Comparison of ENCODE assay signal across 17 cellular contexts in genomic region chr2:227860116-227860724, GRCh38. TPM values are rescaled to one million over a fixed set of nuclear protein-coding genes. Genes with fewer than 3 reads are reported as not detected.
DNase-seq lines count a peak whose midpoint lies in the region; ATAC-seq, FAIRE-seq and TF ChIP-seq lines count a peak whose summit lies in the region.
"Had no signal": no experiment of that assay in that cellular context is flagged by ENCODE, and none has a peak within 500 bp of the region (broad histone marks: within the 10 kb centered on the region; RNA-seq: fewer than 3 reads in every experiment).

No MANE protein-coding gene starts in this region.

- POLR2A ChIA-PET in MCF 10A (lab: Yijun Ruan, JAX): interaction anchor here (0.7 to 6.0 kb wide), 4 partner anchors 43 to 1939 kb away, joined by 3 to 75 read pairs (median 4); no protein-coding TSS in a partner anchor

- H3K4me1 ChIP-seq in GM23338 (ENCODE audit: insufficient read depth): peaks cover 18% of the 10 kb centered on the region
- peaks cover 7% of the 10 kb centered on the region for H3K4me1 ChIP-seq in right cardiac atrium (ENCODE audit: control insufficient read depth, insufficient read depth, low read length)
- no peaks in the 10 kb centered on the region for H3K4me1 ChIP-seq in prostate gland (replicated peaks)
- H3K4me1 ChIP-seq: lower lobe of right lung, vagina had no signal

- no peak overlapping the region for H3K4me2 ChIP-seq in GM23338

- TF ChIP-seq CTCF in GM23338 (conservative IDR thresholded peaks at IDR 0.05; ENCODE audit: low read depth in 2 of 2): no peak
- TF ChIP-seq CTCF in MCF 10A (IDR thresholded peaks at IDR 0.05; ENCODE audit: unreplicated experiment): no peak
- no peak for TF ChIP-seq CTCF in prostate gland (IDR thresholded peaks at IDR 0.05)
- TF ChIP-seq CTCF in D721Med (IDR thresholded peaks at IDR 0.05; ENCODE audit: insufficient read depth, missing control alignments): no peak

- BruUV-seq in MCF 10A (replicated peaks; lab: Mats Ljungman, UMichigan): no TSS peak

- DNase-seq in GM23338 (ENCODE audit: low spot score) (no peak), MCF 10A (ENCODE audit: unreplicated experiment) (no peak), right cardiac atrium (peak; percentile 60 to 83 (median 62)), prostate gland (ENCODE audit: low spot score) (peak; percentile 36), DMS114 treated with DMSO at 0.1 percent for 48 hours (lab: John Stamatoyannopoulos, UW; ENCODE audit: unreplicated experiment) (no peak), D721Med (ENCODE audit: insufficient read length, low spot score) (no peak), LoVo (ENCODE audit: low spot score) (no peak)
- DNase-seq: activated CD4-positive, alpha-beta T cell treated with anti-CD3 and anti-CD28 coated beads, Interleukin-2, amount 10 ng/mL, durations not matched to agents 24 days and 14 days; lower lobe of right lung; NCI-H1417 treated with DMSO at 0.1 percent for 48 hours had no signal

- TF ChIP-seq POLR2A in prostate gland (IDR thresholded peaks at IDR 0.05): no peak

- H3K36me3 Mint-ChIP-seq in GM23338 (ENCODE audit: low read depth): no peaks in the 10 kb centered on the region
- H3K36me3 Mint-ChIP-seq in MCF 10A (ENCODE audit: insufficient read depth, unreplicated experiment): no peaks in the 10 kb centered on the region
- H3K36me3 Mint-ChIP-seq: IgD-negative memory B cell had no signal

- no peak for ATAC-seq in GM23338
- ATAC-seq in right cardiac atrium: peak; percentile 50 to 52
- ATAC-seq in GM18907 (IDR thresholded peaks at IDR 0.05; ENCODE audit: unreplicated experiment): no peak
- ATAC-seq: lower lobe of right lung, Panc1 had no signal

- H3K9me3 Mint-ChIP-seq in GM23338 (no peaks in the 10 kb centered on the region), MCF 10A (ENCODE audit: unreplicated experiment) (no peaks in the 10 kb centered on the region)
- H3K9me3 Mint-ChIP-seq: activated CD4-positive, alpha-beta T cell treated with anti-CD3 and anti-CD28 coated beads, Interleukin-2, amount 10 ng/mL, durations not matched to agents 24 days and 14 days; IgD-negative memory B cell; T-helper 1 cell treated with Interleukin-12 subunit alpha and Interleukin-12 subunit beta and Interleukin-4 antibody, amounts not matched to agents 30 μg/mL and 1 μg/mL, for 36 hours had no signal

- H2AFZ ChIP-seq in GM23338: 0 out of 2 replicates have a peak overlapping the region, but pooled peaks have one; percentile 14

- H4K20me1 ChIP-seq in GM23338 (replicated peaks; ENCODE audit: insufficient read depth): no peaks in the 10 kb centered on the region

- FAIRE-seq in D721Med (lab: Jason Lieb, UNC): no peak

- H3K4me3 Mint-ChIP-seq in GM23338 (no peak overlapping the region), MCF 10A (ENCODE audit: unreplicated experiment) (no peak overlapping the region)
- H3K4me3 Mint-ChIP-seq: activated CD4-positive, alpha-beta T cell treated with anti-CD3 and anti-CD28 coated beads, Interleukin-2, amount 10 ng/mL, durations not matched to agents 24 days and 14 days; IgD-negative memory B cell; T-helper 1 cell treated with Interleukin-12 subunit alpha and Interleukin-12 subunit beta and Interleukin-4 antibody, amounts not matched to agents 30 μg/mL and 1 μg/mL, for 36 hours had no signal

- H3K36me3 ChIP-seq in GM23338 (ENCODE audit: insufficient read depth) (no peaks in the 10 kb centered on the region), prostate gland (no peaks in the 10 kb centered on the region)
- H3K36me3 ChIP-seq: lower lobe of right lung, vagina had no signal

- no peaks in the 10 kb centered on the region for H3F3A ChIP-seq in GM23338 (replicated peaks; ENCODE audit: low read depth)

- CTCF ChIA-PET in MCF 10A (lab: Yijun Ruan, JAX): interaction anchor here (0.7 to 4.0 kb wide), 10 partner anchors 14 to 358 kb away, joined by 3 to 36 read pairs (median 6); no protein-coding TSS in a partner anchor

- WGBS in right cardiac atrium: 64% methylated on average over 7 of the region's 7 CpGs
- WGBS in prostate gland: 59% methylated on average over 7 of the region's 7 CpGs

- H3K27ac ChIP-seq in GM23338 (ENCODE audit: low read depth) (no peak overlapping the region), right cardiac atrium (ENCODE audit: low read length) (no peak overlapping the region), prostate gland (no peak overlapping the region)
- H3K27ac ChIP-seq: lower lobe of right lung, vagina had no signal

- H3K4me3 ChIP-seq in GM23338: no peak overlapping the region
- no peak overlapping the region for H3K4me3 ChIP-seq in right cardiac atrium (ENCODE audit: low read length)
- no peak overlapping the region for H3K4me3 ChIP-seq in prostate gland
- H3K4me3 ChIP-seq: lower lobe of right lung, vagina had no signal

- H3K9me3 ChIP-seq in right cardiac atrium (ENCODE audit: control insufficient read depth, low read length) (no peaks in the 10 kb centered on the region), prostate gland (no peaks in the 10 kb centered on the region)
- H3K9me3 ChIP-seq: lower lobe of right lung, vagina had no signal

- H3K4me1 Mint-ChIP-seq in GM23338 (peaks cover 17% of the 10 kb centered on the region), MCF 10A (ENCODE audit: insufficient read depth, unreplicated experiment) (peaks cover 46% of the 10 kb centered on the region)
- H3K4me1 Mint-ChIP-seq: activated CD4-positive, alpha-beta T cell treated with anti-CD3 and anti-CD28 coated beads, Interleukin-2, amount 10 ng/mL, durations not matched to agents 24 days and 14 days; IgD-negative memory B cell had no signal

- H3K27me3 ChIP-seq in GM23338 (ENCODE audit: insufficient read depth) (no peaks in the 10 kb centered on the region), right cardiac atrium (ENCODE audit: control insufficient read depth, insufficient read depth) (no peaks in the 10 kb centered on the region), prostate gland (replicated peaks; ENCODE audit: insufficient read depth) (no peaks in the 10 kb centered on the region)
- H3K27me3 ChIP-seq: vagina had no signal

- intact Hi-C loops in MCF 10A (cut with micrococcal nuclease): no loop called here
- intact Hi-C loops in right cardiac atrium (cut with DNase I): no loop called here
- intact Hi-C loops in prostate gland (cut with DNase I): no loop called here

- H3K27me3 Mint-ChIP-seq in GM23338 (ENCODE audit: insufficient read depth, low read depth, poor library complexity) (peaks cover 1% of the 10 kb centered on the region), MCF 10A (ENCODE audit: insufficient read depth, unreplicated experiment) (no peaks in the 10 kb centered on the region)
- H3K27me3 Mint-ChIP-seq: activated CD4-positive, alpha-beta T cell treated with anti-CD3 and anti-CD28 coated beads, Interleukin-2, amount 10 ng/mL, durations not matched to agents 24 days and 14 days had no signal

- no peaks in the 10 kb centered on the region for H3K9me2 ChIP-seq in GM23338 (ENCODE audit: insufficient read depth)

- H3K27ac Mint-ChIP-seq in GM23338 (no peak overlapping the region), MCF 10A (ENCODE audit: low read depth, unreplicated experiment) (peak overlapping the region; percentile 8)
- H3K27ac Mint-ChIP-seq: activated CD4-positive, alpha-beta T cell treated with anti-CD3 and anti-CD28 coated beads, Interleukin-2, amount 10 ng/mL, durations not matched to agents 24 days and 14 days; IgD-negative memory B cell; T-helper 1 cell treated with Interleukin-12 subunit alpha and Interleukin-12 subunit beta and Interleukin-4 antibody, amounts not matched to agents 30 μg/mL and 1 μg/mL, for 36 hours had no signal

- no peaks in the 10 kb centered on the region for H3K79me2 ChIP-seq in GM23338 (replicated peaks; ENCODE audit: insufficient read depth)

TF ChIP-seq in GM23338, 12 proteins besides CTCF, POLR2A, EP300 and RAD21 (continues in another document):
- TF ChIP-seq ETS1 (IDR thresholded peaks at IDR 0.05) (no peak), ZNF331 (CRISPR knock-in tag; IDR thresholded peaks at IDR 0.05; ENCODE audit: low read depth) (no peak), EZH2 (IDR thresholded peaks at IDR 0.05; ENCODE audit: low read depth, unreplicated experiment) (no peak), JUNB (IDR thresholded peaks at IDR 0.05; ENCODE audit: unreplicated experiment) (no peak)

RNA-seq across cellular contexts. Expression of gene DAW1, which starts 11.2 kb away (rescaled TPM):
- total RNA-seq in GM23338 (2014; rRNA removed; shearing (Covaris generic)): 0.47 and 2.0 TPM in 2 replicates
- polyA plus RNA-seq in GM23338 (2016; fragmentation: Nextera tagmentation; extraction: Ambion mirVana): 0.71 and 0.87 TPM in 2 replicates
- 0.64 and 1.1 TPM in 2 replicates for total RNA-seq in MCF 10A (2022)
- under 1 TPM in 2 of 4 donors, not detected in 2; 0.15 to 0.56 TPM for total RNA-seq in right cardiac atrium
- polyA plus RNA-seq in right cardiac atrium: 0.09 TPM
- 1 to 10 TPM in 1 of 2 donors, not detected in 1; 3.0 TPM for total RNA-seq in prostate gland
- total RNA-seq: activated CD4-positive, alpha-beta T cell treated with anti-CD3 and anti-CD28 coated beads, Interleukin-2, amount 10 ng/mL, durations not matched to agents 24 days and 14 days; vagina had no signal
- polyA plus RNA-seq: BJ, IgD-negative memory B cell had no signal

RNA-seq across cellular contexts. Expression of gene CCL20, which starts 46.6 kb away (rescaled TPM):
- not detected in 2 replicates for total RNA-seq in GM23338 (2014; rRNA removed; shearing (Covaris generic))
- not detected in 2 replicates for polyA plus RNA-seq in GM23338 (2016; fragmentation: Nextera tagmentation; extraction: Ambion mirVana)
- 18.0 and 34.4 TPM in 2 replicates for total RNA-seq in MCF 10A (2022)
- not detected for total RNA-seq in right cardiac atrium
- polyA plus RNA-seq in right cardiac atrium: not detected
- total RNA-seq in prostate gland: 1 to 10 TPM in 1 of 2 donors, not detected in 1; 1.6 TPM
- total RNA-seq: posterior vena cava, vagina had no signal
- polyA plus RNA-seq: BJ, IgD-negative memory B cell had no signal

Comparison
In these comparisons a context has a peak if more than half of its experiments do, and no peak if none do; other contexts are left out.
1. ATAC-seq: peak in right cardiac atrium (2 of 2); none in GM23338 (single experiment) and GM18907 (single experiment).
2. DNase-seq: peak in right cardiac atrium (3 of 3) and prostate gland (single experiment); none in GM23338 (single experiment), MCF 10A (single experiment), DMS114 treated with DMSO at 0.1 percent for 48 hours (single experiment), D721Med (single experiment) and LoVo (single experiment).